8 cellular contexts compared by ENCODE assay signal in genomic region chr1:25544819-25545218, GRCh38. TPM values are rescaled to one million over a fixed set of nuclear protein-coding genes. Genes with fewer than 3 reads are reported as not detected.
A peak's percentile ranks its signal among the peaks of the same experiment; 100 is the strongest.
DNase-seq lines count a peak whose midpoint lies in the region; ATAC-seq and TF ChIP-seq lines count a peak whose summit lies in the region.

No MANE protein-coding gene starts in this region.

- ATAC-seq in naive thymus-derived CD4-positive, alpha-beta T cell, result no peak
- no peak for ATAC-seq in HG03139 (IDR thresholded peaks at IDR 0.05; ENCODE audit: unreplicated experiment)
- no peak for ATAC-seq in HG03342 (IDR thresholded peaks at IDR 0.05; ENCODE audit: unreplicated experiment)
- ATAC-seq in HG02642 (IDR thresholded peaks at IDR 0.05; ENCODE audit: poor library complexity, unreplicated experiment), result no peak

- H3K4me1 ChIP-seq in Caco-2, result 0 out of 2 replicates have a peak, but pooled peaks cover 3% of the 10 kb centered on the region
- H3K4me1 ChIP-seq in naive thymus-derived CD4-positive, alpha-beta T cell (ENCODE audit: control insufficient read depth in 2 of 2, insufficient read depth in 2 of 2, low read length in 2 of 2), result peaks cover 47 to 50% of the 10 kb centered on the region in 2 donors

- CTCF ChIA-PET in Caco-2 (lab: Charles Lee), result no interaction called here
- CTCF ChIA-PET in naive thymus-derived CD4-positive, alpha-beta T cell (lab: Charles Lee), result interaction anchor here (0.6 to 2.0 kb wide), 3 partner anchors 23 to 1933 kb away, joined by 3 to 7 read pairs (median 6); no protein-coding TSS in a partner anchor

- no peaks in the 10 kb centered on the region for H3K9me3 Mint-ChIP-seq in Caco-2 (ENCODE audit: unreplicated experiment)
- H3K9me3 Mint-ChIP-seq in naive thymus-derived CD4-positive, alpha-beta T cell, result no peaks in the 10 kb centered on the region

- BruUV-seq in Caco-2 (replicated peaks; lab: Mats Ljungman, UMichigan), result no TSS peak

- H3K9me3 ChIP-seq in Caco-2, result no peaks in the 10 kb centered on the region
- H3K9me3 ChIP-seq in naive thymus-derived CD4-positive, alpha-beta T cell (ENCODE audit: control insufficient read depth in 2 of 3, low read length in 3 of 3), result no peaks in the 10 kb centered on the region

- peaks cover 9% of the 10 kb centered on the region for H3K4me1 Mint-ChIP-seq in Caco-2 (ENCODE audit: low read depth, unreplicated experiment)
- H3K4me1 Mint-ChIP-seq in naive thymus-derived CD4-positive, alpha-beta T cell, result peaks cover 33 to 60% (median 51%) of the 10 kb centered on the region in 7 donors

- H3K27ac ChIP-seq in naive thymus-derived CD4-positive, alpha-beta T cell (ENCODE audit: low read depth, low read length), result peak overlapping the region; percentile 87

- no peaks in the 10 kb centered on the region for H3K27me3 ChIP-seq in Caco-2 (replicated peaks; ENCODE audit: control insufficient read depth, insufficient read depth, low read length)
- no peaks in the 10 kb centered on the region for H3K27me3 ChIP-seq in naive thymus-derived CD4-positive, alpha-beta T cell (ENCODE audit: control insufficient read depth in 2 of 2, insufficient read depth in 2 of 2, low read length in 2 of 2)

- peak overlapping the region; percentile 69; the same call in 1 of the 2 replicates for H3K4me3 ChIP-seq in Caco-2 (ENCODE audit: low read depth, low read length)
- H3K4me3 ChIP-seq in naive thymus-derived CD4-positive, alpha-beta T cell (ENCODE audit: low read length), result peak overlapping the region; percentile 60

- peak overlapping the region; percentile 48 for H3K27ac Mint-ChIP-seq in Caco-2 (ENCODE audit: unreplicated experiment)
- H3K27ac Mint-ChIP-seq in naive thymus-derived CD4-positive, alpha-beta T cell, result peak overlapping the region in 8 of 9 donors; percentile 86 to 97 (median 92)

- intact Hi-C loops in Caco-2 (cut with micrococcal nuclease; ENCODE audit: unreplicated experiment), result no loop called here
- intact Hi-C loops in naive thymus-derived CD4-positive, alpha-beta T cell (cut with micrococcal nuclease), result loop anchor here (5.0 kb wide), 2 partner anchors 62 to 252 kb away; no protein-coding TSS in a partner anchor

- TF ChIP-seq CTCF in Caco-2 (IDR thresholded peaks at IDR 0.05; ENCODE audit: insufficient read depth in 1 of 2, low read depth in 1 of 2, low read length in 1 of 2, severe bottlenecking in 1 of 2, unreplicated experiment in 1 of 2), result no peak

- H3K36me3 ChIP-seq in Caco-2 (ENCODE audit: control insufficient read depth, insufficient read depth, low read length), result no peaks in the 10 kb centered on the region; the same call in 1 of the 2 replicates
- peaks cover 0 to 11% (median 0%) of the 10 kb centered on the region in 3 experiments for H3K36me3 ChIP-seq in naive thymus-derived CD4-positive, alpha-beta T cell (ENCODE audit: control insufficient read depth in 2 of 3, insufficient read depth in 3 of 3, low read length in 3 of 3)

- no peak for DNase-seq in Caco-2
- DNase-seq in RKO (ENCODE audit: low spot score), result peak; percentile 18
- DNase-seq in epidermal melanocyte (ENCODE audit: insufficient read length, low spot score), result peak; percentile 64
- DNase-seq in naive thymus-derived CD4-positive, alpha-beta T cell, result no peak
- no peak for DNase-seq in NCI-H2227 (lab: John Stamatoyannopoulos, UW; ENCODE audit: unreplicated experiment)

- peak overlapping the region; percentile 67 for H3K4me3 Mint-ChIP-seq in Caco-2 (ENCODE audit: unreplicated experiment)
- peak overlapping the region; percentile 82 to 98 (median 95) for H3K4me3 Mint-ChIP-seq in naive thymus-derived CD4-positive, alpha-beta T cell

- peaks cover 5% of the 10 kb centered on the region for H3K36me3 Mint-ChIP-seq in Caco-2 (ENCODE audit: insufficient read depth, unreplicated experiment)
- H3K36me3 Mint-ChIP-seq in naive thymus-derived CD4-positive, alpha-beta T cell, result peaks cover 0 to 8% (median 0%) of the 10 kb centered on the region in 5 donors

- H3K27me3 Mint-ChIP-seq in Caco-2 (ENCODE audit: insufficient read depth, unreplicated experiment), result no peaks in the 10 kb centered on the region
- peaks cover 0 to 12% (median 0%) of the 10 kb centered on the region in 5 donors for H3K27me3 Mint-ChIP-seq in naive thymus-derived CD4-positive, alpha-beta T cell

- POLR2A ChIA-PET in Caco-2 (lab: Charles Lee), result no interaction called here
- POLR2A ChIA-PET in naive thymus-derived CD4-positive, alpha-beta T cell (lab: Charles Lee), result interaction anchor here (0.7 to 16.0 kb wide), 3 partner anchors 16 to 53 kb away, joined by 3 to 442 read pairs (median 11); no protein-coding TSS in a partner anchor

RNA-seq across cellular contexts. Expression of gene LDLRAP1, which starts 1.4 kb away (rescaled TPM):
- 14.5 TPM in 2 replicates for total RNA-seq in Caco-2 (2022)
- 100 to 1,000 TPM in 4 of 5 experiments, 10 to 100 TPM in 1; 28.1 to 364 (median 159) TPM for total RNA-seq in naive thymus-derived CD4-positive, alpha-beta T cell
- polyA plus RNA-seq in naive thymus-derived CD4-positive, alpha-beta T cell, result 100 to 1,000 TPM; 301 to 853 TPM

Comparison
In these comparisons a context has a peak if more than half of its experiments do, and no peak if none do; other contexts are left out.
1. DNase-seq: peak in RKO (single experiment) and epidermal melanocyte (single experiment); none in Caco-2 (0 of 2), naive thymus-derived CD4-positive, alpha-beta T cell (0 of 9) and NCI-H2227 (single experiment).